Comparison of ENCODE assay signal across 8 cellular contexts in the genomic region with DNA sequence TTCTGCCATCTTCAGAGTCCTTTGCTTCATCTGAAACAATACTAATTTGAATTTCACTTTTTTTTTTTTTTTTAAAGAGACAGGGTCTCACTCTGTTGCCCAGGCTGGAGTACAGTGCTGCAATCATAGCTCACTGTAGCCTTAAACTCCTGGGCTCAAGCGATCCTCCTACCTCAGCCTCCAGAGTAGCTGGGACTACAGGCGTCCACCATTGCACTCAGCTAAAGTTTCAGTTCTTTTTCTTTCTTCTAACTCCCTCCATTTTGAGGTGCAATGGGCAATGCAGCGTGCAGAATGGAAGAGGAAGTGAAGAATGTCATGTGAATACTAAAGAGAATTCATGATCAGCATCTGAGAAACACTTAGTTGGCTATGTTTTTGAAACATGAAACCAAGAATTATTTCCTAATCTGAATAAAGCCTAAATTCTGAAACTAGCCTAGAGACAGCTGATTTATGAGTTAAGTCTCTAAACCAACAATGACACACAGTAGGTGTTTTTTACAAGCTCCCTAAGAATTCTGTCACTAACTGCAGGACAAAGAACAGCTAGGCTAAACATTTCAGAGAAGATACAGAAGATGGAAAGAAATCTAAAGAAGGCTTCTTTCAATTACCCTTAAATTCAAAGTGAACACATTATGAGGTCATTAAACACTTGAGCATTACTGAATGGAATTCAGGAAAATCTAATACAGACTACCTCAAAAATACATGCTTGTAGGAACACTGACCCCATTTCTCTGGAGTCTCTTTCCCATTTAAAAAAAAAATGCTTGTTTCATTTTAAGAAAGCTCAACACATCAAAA. TPM values are rescaled to one million over a fixed set of nuclear protein-coding genes. Genes with fewer than 3 reads are reported as not detected.
DNase-seq lines count a peak whose midpoint lies in the region; ATAC-seq and TF ChIP-seq lines count a peak whose summit lies in the region.

No MANE protein-coding gene starts in this region.

- POLR2A ChIA-PET in HEK293T (lab: Yijun Ruan, JAX): interaction anchor here (1.2 kb wide), 1 partner anchor 54 kb away, joined by 3 read pairs; a partner anchor contains a TSS

- DNase-seq in HEK293T (ENCODE audit: extremely low spot score): no peak
- DNase-seq in NCI-H69 (lab: John Stamatoyannopoulos, UW): peak; percentile 36
- DNase-seq in medulla oblongata (ENCODE audit: extremely low spot score): peak; percentile 67
- DNase-seq in islet precursor cell: no peak
- no peak for DNase-seq in SK-N-DZ (ENCODE audit: low spot score)
- DNase-seq in NCI-H1092 treated with DMSO at 0.1 percent for 48 hours (lab: John Stamatoyannopoulos, UW): no peak
- DNase-seq in effector CD4-positive, alpha-beta T cell: no peak

- CTCF ChIA-PET in HEK293T (lab: Yijun Ruan, JAX): no interaction called here

- ATAC-seq in GM18519 (IDR thresholded peaks at IDR 0.05; ENCODE audit: low FRiP score, unreplicated experiment): peak; percentile 62

TF ChIP-seq in HEK293T, 16 proteins besides CTCF, POLR2A, EP300 and RAD21:
- TF ChIP-seq NFRKB (IDR thresholded peaks at IDR 0.05) (no peak), HDGF (IDR thresholded peaks at IDR 0.05; ENCODE audit: borderline replicate concordance) (no peak), LEF1 (IDR thresholded peaks at IDR 0.05; ENCODE audit: borderline replicate concordance) (no peak), ZNF384 (IDR thresholded peaks at IDR 0.05) (peak; percentile 74), SUZ12 (IDR thresholded peaks at IDR 0.05) (no peak)
- TF ChIP-seq, protein P1, sequence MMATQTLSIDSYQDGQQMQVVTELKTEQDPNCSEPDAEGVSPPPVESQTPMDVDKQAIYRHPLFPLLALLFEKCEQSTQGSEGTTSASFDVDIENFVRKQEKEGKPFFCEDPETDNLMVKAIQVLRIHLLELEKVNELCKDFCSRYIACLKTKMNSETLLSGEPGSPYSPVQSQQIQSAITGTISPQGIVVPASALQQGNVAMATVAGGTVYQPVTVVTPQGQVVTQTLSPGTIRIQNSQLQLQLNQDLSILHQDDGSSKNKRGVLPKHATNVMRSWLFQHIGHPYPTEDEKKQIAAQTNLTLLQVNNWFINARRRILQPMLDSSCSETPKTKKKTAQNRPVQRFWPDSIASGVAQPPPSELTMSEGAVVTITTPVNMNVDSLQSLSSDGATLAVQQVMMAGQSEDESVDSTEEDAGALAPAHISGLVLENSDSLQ (IDR thresholded peaks at IDR 0.05): peak; percentile 28; the same call in 1 of the 2 replicates
TF ChIP-seq in HEK293T: peak in this region for 2.

RNA-seq across cellular contexts. Expression of a gene that starts 21.0 kb away (rescaled TPM):
- 51.8 and 56.7 TPM in 2 replicates for polyA plus RNA-seq in SK-N-DZ (2014; cell fraction: cytosol; rRNA removed)
- 21.1 and 27.0 TPM in 2 replicates for polyA plus RNA-seq in SK-N-DZ (2014; cell fraction: nucleus; rRNA removed)

RNA-seq across cellular contexts. Expression of a gene that starts 53.4 kb away (rescaled TPM):
- 14.1 and 17.7 TPM in 2 replicates for polyA plus RNA-seq in SK-N-DZ (2014; cell fraction: cytosol; rRNA removed)
- polyA plus RNA-seq in SK-N-DZ (2014; cell fraction: nucleus; rRNA removed): 12.7 and 12.9 TPM in 2 replicates

Comparison
In these comparisons a context has a peak if more than half of its experiments do, and no peak if none do; other contexts are left out.
1. DNase-seq: peak in NCI-H69 (single experiment) and medulla oblongata (single experiment); none in HEK293T (single experiment), islet precursor cell (single experiment), SK-N-DZ (single experiment), NCI-H1092 treated with DMSO at 0.1 percent for 48 hours (single experiment) and effector CD4-positive, alpha-beta T cell (single experiment).